In genomic region chr2:38441346-38441745, GRCh38 we compare ENCODE assay signal across 19 cellular contexts.
A peak's percentile ranks its signal among the peaks of the same experiment; 100 is the strongest.
DNase-seq lines count a peak whose midpoint lies in the region; ATAC-seq, FAIRE-seq and TF ChIP-seq lines count a peak whose summit lies in the region.
"Had no signal": no experiment of that assay in that cellular context is flagged by ENCODE, and none has a peak within 500 bp of the region (broad histone marks: within the 10 kb centered on the region; RNA-seq: fewer than 3 reads in every experiment).

No MANE protein-coding gene starts in this region.

- H3K4me1 Mint-ChIP-seq in activated T-helper 1 cell treated with anti-CD3 and anti-CD28 coated beads, Interleukin-12 subunit alpha, Interleukin-12 subunit beta, Interleukin-2, Interleukin-4 antibody, amounts not matched to agents 30 ng/mL and 10 ng/mL and 1 ng/mL, durations not matched to agents 14 hours and 24 hours and 36 hours (ENCODE audit: low read depth): peaks cover 10% of the 10 kb centered on the region
- H3K4me1 Mint-ChIP-seq: CD4-positive, CD25-positive, alpha-beta regulatory T cell had no signal

- no TSS peak for BruUV-seq in HepG2 (replicated peaks; lab: Mats Ljungman, UMichigan)

- H3K27ac ChIP-seq in HepG2 (ENCODE audit: extremely low read length, insufficient read depth, low read length): no peak overlapping the region
- H3K27ac ChIP-seq in right lobe of liver: no peak overlapping the region
- H3K27ac ChIP-seq in gastroesophageal sphincter: peak overlapping the region in 3 of 4 donors; percentile 3 to 67 (median 66)
- H3K27ac ChIP-seq in pancreas: no peak overlapping the region
- H3K27ac ChIP-seq: SJSA1 had no signal

- POLR2A ChIA-PET in HepG2 (lab: Yijun Ruan, JAX): no interaction called here

- TF ChIP-seq POLR2A in HepG2 (IDR thresholded peaks at IDR 0.05; ENCODE audit: insufficient read depth in 1 of 2, low read depth in 2 of 2, low read length in 2 of 2): no peak
- TF ChIP-seq POLR2A in right lobe of liver (IDR thresholded peaks at IDR 0.05): no peak
- no peak for TF ChIP-seq POLR2A in gastroesophageal sphincter (IDR thresholded peaks at IDR 0.05)

- H3K4me3 Mint-ChIP-seq in activated T-helper 1 cell treated with anti-CD3 and anti-CD28 coated beads, Interleukin-12 subunit alpha, Interleukin-12 subunit beta, Interleukin-2, Interleukin-4 antibody, amounts not matched to agents 30 ng/mL and 10 ng/mL and 1 ng/mL, durations not matched to agents 14 hours and 24 hours and 36 hours: no peak overlapping the region
- H3K4me3 Mint-ChIP-seq: CD4-positive, CD25-positive, alpha-beta regulatory T cell had no signal

- H4K20me1 ChIP-seq in HepG2 (ENCODE audit: insufficient read depth, low read length): no peaks in the 10 kb centered on the region

- ATAC-seq in HepG2: no peak
- no peak for ATAC-seq in right lobe of liver
- ATAC-seq in gastroesophageal sphincter: no peak
- ATAC-seq in pancreas: no peak
- ATAC-seq: HCT116 had no signal

- H3K27me3 ChIP-seq in HepG2 (ENCODE audit: control insufficient read depth in 1 of 2, insufficient read depth in 2 of 2, low read length in 2 of 2) (peaks cover 0 to 19% of the 10 kb centered on the region in 2 experiments; a peak in 3 of 5 replicates), right lobe of liver (no peaks in the 10 kb centered on the region), gastroesophageal sphincter (no peaks in the 10 kb centered on the region), pancreas (no peaks in the 10 kb centered on the region)

- no peak for TF ChIP-seq EP300 in HepG2 (IDR thresholded peaks at IDR 0.05; ENCODE audit: low read depth in 2 of 2, low read length in 2 of 2)
- TF ChIP-seq EP300 in HepG2 (CRISPR knock-in tag; IDR thresholded peaks at IDR 0.05; ENCODE audit: borderline replicate concordance): no peak
- no peak for TF ChIP-seq EP300 in gastroesophageal sphincter (IDR thresholded peaks at IDR 0.05)

- H3K36me3 Mint-ChIP-seq in activated T-helper 1 cell treated with anti-CD3 and anti-CD28 coated beads, Interleukin-12 subunit alpha, Interleukin-12 subunit beta, Interleukin-2, Interleukin-4 antibody, amounts not matched to agents 30 ng/mL and 10 ng/mL and 1 ng/mL, durations not matched to agents 14 hours and 24 hours and 36 hours (ENCODE audit: low read depth): no peaks in the 10 kb centered on the region
- H3K36me3 Mint-ChIP-seq: CD4-positive, CD25-positive, alpha-beta regulatory T cell had no signal

- no peaks in the 10 kb centered on the region for H3K9me3 Mint-ChIP-seq in activated T-helper 1 cell treated with anti-CD3 and anti-CD28 coated beads, Interleukin-12 subunit alpha, Interleukin-12 subunit beta, Interleukin-2, Interleukin-4 antibody, amounts not matched to agents 30 ng/mL and 10 ng/mL and 1 ng/mL, durations not matched to agents 14 hours and 24 hours and 36 hours

- no peak for FAIRE-seq in HepG2 (lab: Jason Lieb, UNC)
- FAIRE-seq in pancreas (lab: Jason Lieb, UNC): no peak
- FAIRE-seq: H1 had no signal

- no peaks in the 10 kb centered on the region for H3K79me2 ChIP-seq in HepG2 (ENCODE audit: insufficient read depth, low read length)

- no peak overlapping the region for H3K9ac ChIP-seq in HepG2 (ENCODE audit: insufficient read depth, low read depth, low read length)

- H3K4me3 ChIP-seq in HepG2 (replicated peaks in 1 of 3; ENCODE audit: insufficient read depth in 1 of 3, low read depth in 2 of 3, low read length in 3 of 3) (no peak overlapping the region), right lobe of liver (no peak overlapping the region), gastroesophageal sphincter (no peak overlapping the region), pancreas (no peak overlapping the region)
- H3K4me3 ChIP-seq: SJSA1 had no signal

- TF ChIP-seq RAD21 in HepG2 (CRISPR knock-in tag; IDR thresholded peaks at IDR 0.05): no peak

- 49% methylated on average over 7 of the region's 7 CpGs for WGBS in HepG2 (ENCODE audit: low lambda C conversion rate)
- 90% methylated on average over 5 of the region's 7 CpGs for WGBS in right lobe of liver (ENCODE audit: insufficient coverage, low coverage, low lambda C conversion rate, missing lambda C conversion rate)
- 52 to 74% methylated on average over 5 to 7 of the region's 7 CpGs for WGBS in gastroesophageal sphincter (ENCODE audit: low coverage in 1 of 2), 2 donors
- WGBS in pancreas, 2 donors: 74 to 86% methylated on average over 7 of the region's 7 CpGs

- H2AFZ ChIP-seq in HepG2 (ENCODE audit: low read length): no peak overlapping the region

- CTCF ChIA-PET in HepG2 (lab: Yijun Ruan, JAX; ENCODE audit: low intra/inter-chr PET ratio, low total read pairs): no interaction called here

- in situ Hi-C loops in HepG2 (cut with HindIII; ENCODE audit: extremely low pct_ligation_motif_present, low pct_unique_long_range_greater_than_20kb): no loop called here

- H3K4me1 ChIP-seq in HepG2 (ENCODE audit: insufficient read depth, low read length) (peaks cover 53% of the 10 kb centered on the region), right lobe of liver (no peaks in the 10 kb centered on the region), gastroesophageal sphincter (peaks cover 10 to 71% (median 12%) of the 10 kb centered on the region in 3 donors), pancreas (no peaks in the 10 kb centered on the region)

- H3K36me3 ChIP-seq in HepG2 (replicated peaks in 1 of 2; ENCODE audit: control insufficient read depth in 1 of 2, insufficient read depth in 2 of 2, low read length in 2 of 2) (no peaks in the 10 kb centered on the region), right lobe of liver (no peaks in the 10 kb centered on the region), gastroesophageal sphincter (no peaks in the 10 kb centered on the region), pancreas (no peaks in the 10 kb centered on the region)
- H3K36me3 ChIP-seq: SJSA1 had no signal

- peak overlapping the region; percentile 8; the same call in 1 of the 2 replicates for H3K4me2 ChIP-seq in HepG2 (ENCODE audit: low read depth, low read length)

- H3K27ac Mint-ChIP-seq in activated T-helper 1 cell treated with anti-CD3 and anti-CD28 coated beads, Interleukin-12 subunit alpha, Interleukin-12 subunit beta, Interleukin-2, Interleukin-4 antibody, amounts not matched to agents 30 ng/mL and 10 ng/mL and 1 ng/mL, durations not matched to agents 14 hours and 24 hours and 36 hours: no peak overlapping the region
- H3K27ac Mint-ChIP-seq: CD4-positive, CD25-positive, alpha-beta regulatory T cell had no signal

- intact Hi-C loops in HepG2 (cut with micrococcal nuclease; ENCODE audit: unreplicated experiment): no loop called here
- intact Hi-C loops in right lobe of liver (cut with DNase I): no loop called here
- intact Hi-C loops in posterior vena cava (cut with DNase I): no loop called here
- intact Hi-C loops in pancreas (cut with DNase I): no loop called here
- intact Hi-C loops in activated T-helper 1 cell treated with anti-CD3 and anti-CD28 coated beads, Interleukin-12 subunit alpha, Interleukin-12 subunit beta, Interleukin-2, Interleukin-4 antibody, amounts not matched to agents 30 ng/mL and 10 ng/mL and 1 ng/mL, durations not matched to agents 14 hours and 24 hours and 36 hours (cut with micrococcal nuclease): no loop called here

- no peak for TF ChIP-seq CTCF in HepG2 (CRISPR knock-in tag; IDR thresholded peaks at IDR 0.05)
- TF ChIP-seq CTCF in right lobe of liver (IDR thresholded peaks at IDR 0.05): no peak
- no peak for TF ChIP-seq CTCF in gastroesophageal sphincter (IDR thresholded peaks at IDR 0.05)
- no peak for TF ChIP-seq CTCF in pancreas (IDR thresholded peaks at IDR 0.05)

- DNase-seq in HepG2 (ENCODE audit: low spot score) (no peak), right lobe of liver (no peak), posterior vena cava (ENCODE audit: low spot score) (peak; percentile 35), NCI-H2171 (lab: John Stamatoyannopoulos, UW) (no peak), pancreas (no peak), COLO668 (lab: John Stamatoyannopoulos, UW; ENCODE audit: unreplicated experiment) (no peak)
- no peak for DNase-seq in activated T-helper 1 cell treated with anti-CD3 and anti-CD28 coated beads, Interleukin-12 subunit alpha, Interleukin-12 subunit beta, Interleukin-2, Interleukin-4 antibody, amounts not matched to agents 30 ng/mL and 10 ng/mL and 1 ng/mL, durations not matched to agents 14 hours and 24 hours and 36 hours (ENCODE audit: low spot score)
- DNase-seq: CD4-positive, CD25-positive, alpha-beta regulatory T cell; DMS53; Kasumi-1; NCI-H1694 treated with DMSO at 0.1 percent for 48 hours; NCI-H2081; NCI-H510A; Right ventricle myocardium superior; RPMI8226 had no signal

- H3K27me3 Mint-ChIP-seq in activated T-helper 1 cell treated with anti-CD3 and anti-CD28 coated beads, Interleukin-12 subunit alpha, Interleukin-12 subunit beta, Interleukin-2, Interleukin-4 antibody, amounts not matched to agents 30 ng/mL and 10 ng/mL and 1 ng/mL, durations not matched to agents 14 hours and 24 hours and 36 hours (ENCODE audit: insufficient read depth): peaks cover 23% of the 10 kb centered on the region

- H3K9me3 ChIP-seq in HepG2 (ENCODE audit: low read length) (no peaks in the 10 kb centered on the region), right lobe of liver (no peaks in the 10 kb centered on the region), gastroesophageal sphincter (no peaks in the 10 kb centered on the region), pancreas (no peaks in the 10 kb centered on the region)
- H3K9me3 ChIP-seq: SJSA1 had no signal

TF ChIP-seq in HepG2, 621 proteins besides CTCF, POLR2A, EP300 and RAD21:
- TF ChIP-seq ZBTB38 (CRISPR knock-in tag; IDR thresholded peaks at IDR 0.05) (no peak), ONECUT2 (CRISPR knock-in tag; IDR thresholded peaks at IDR 0.05) (no peak), ZEB1 (IDR thresholded peaks at IDR 0.05; ENCODE audit: insufficient replicate concordance, low read depth) (no peak), ZNF124 (CRISPR knock-in tag; IDR thresholded peaks at IDR 0.05) (no peak), DPF2 (CRISPR knock-in tag; IDR thresholded peaks at IDR 0.05; ENCODE audit: borderline replicate concordance, low read depth) (no peak), ZNF546 (CRISPR knock-in tag; conservative IDR thresholded peaks at IDR 0.05) (no peak), ZSCAN30 (CRISPR knock-in tag; IDR thresholded peaks at IDR 0.05) (no peak)
TF ChIP-seq in HepG2: peak in this region for 0.

Comparison
In these comparisons a context has a peak if more than half of its experiments do, and no peak if none do; other contexts are left out.
1. H3K27ac ChIP-seq: peak in gastroesophageal sphincter (3 of 4); none in HepG2 (single experiment), right lobe of liver (0 of 3) and pancreas (0 of 4).